Comparison of ENCODE assay signal across 8 cellular contexts in the genomic region with DNA sequence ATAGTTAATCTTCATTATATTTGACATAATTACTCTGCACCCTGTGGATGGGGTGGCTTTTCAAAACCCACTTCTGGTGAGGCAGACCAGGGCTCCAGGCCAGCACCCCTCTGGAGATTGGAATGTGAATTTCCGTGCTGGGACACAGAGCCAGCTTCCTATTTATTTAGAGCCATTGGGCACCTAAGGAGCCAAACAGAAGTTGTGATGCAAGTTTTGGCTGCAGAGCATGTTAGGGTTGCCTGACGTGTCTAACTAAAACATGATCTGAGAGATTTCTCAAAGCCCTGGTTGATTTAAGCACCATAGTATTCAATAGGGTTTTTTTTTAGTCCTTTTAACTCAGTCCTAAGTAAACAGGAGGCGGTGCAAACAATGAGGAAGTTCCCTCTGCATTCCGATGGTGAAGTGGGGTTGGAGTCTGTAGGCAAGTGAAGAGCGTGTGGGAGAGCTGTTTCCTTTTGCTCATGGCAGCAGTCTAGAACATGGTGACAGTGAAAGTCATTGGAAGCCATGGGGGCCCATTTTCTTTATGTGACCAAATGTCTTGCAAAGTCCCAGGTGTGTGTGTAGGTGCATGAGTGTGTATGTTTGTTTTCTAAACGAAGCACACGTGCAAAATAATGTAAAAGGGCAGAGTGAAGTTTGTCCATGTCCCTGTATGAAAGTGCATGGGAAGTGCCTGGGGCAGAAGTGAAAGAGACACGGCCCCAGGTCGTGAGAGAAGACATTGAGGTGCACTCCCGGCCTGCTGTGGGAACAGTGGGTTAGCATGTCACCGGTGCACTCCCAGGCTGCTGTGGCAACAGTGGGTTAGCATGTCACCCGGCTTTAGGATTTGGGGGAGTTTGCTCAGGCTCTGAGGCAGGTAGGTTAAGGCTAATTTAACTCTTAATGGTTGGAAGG.
DNase-seq lines count a peak whose midpoint lies in the region; ATAC-seq and TF ChIP-seq lines count a peak whose summit lies in the region.

No MANE protein-coding gene starts in this region.

- H3K27ac ChIP-seq in PC-3 (ENCODE audit: low read length), result peak overlapping the region; percentile 76

- POLR2A ChIA-PET in PC-3 (lab: Charles Lee; ENCODE audit: unreplicated experiment), result interaction anchor here (0.6 to 0.7 kb wide), 3 partner anchors 18 to 324 kb away, joined by 3 read pairs; no protein-coding TSS in a partner anchor

- H3K4me1 ChIP-seq in PC-3 (ENCODE audit: insufficient read depth, low read length), result peaks cover 32% of the 10 kb centered on the region

- TF ChIP-seq CTCF in PC-3 (conservative IDR thresholded peaks at IDR 0.05; ENCODE audit: low read depth, low read length), result no peak

- peak; percentile 59 for ATAC-seq in HG02588 (IDR thresholded peaks at IDR 0.05; ENCODE audit: unreplicated experiment)
- ATAC-seq in PC-3, result peak; percentile 89

- no peaks in the 10 kb centered on the region for H3K9me2 ChIP-seq in PC-3 (replicated peaks; ENCODE audit: low read length)

- H3F3A ChIP-seq in PC-3 (ENCODE audit: low read length, unreplicated experiment), result no peaks in the 10 kb centered on the region

- peak; percentile 8 for DNase-seq in ELR (ENCODE audit: low read depth)
- DNase-seq in PC-3, result peak; percentile 96
- DNase-seq in T47D (ENCODE audit: low read depth in 1 of 2, low spot score in 1 of 2), result peak; percentile 76 to 99
- DNase-seq in left kidney (ENCODE audit: low read depth, low spot score), result peak; percentile 40
- peak; percentile 67 for DNase-seq in stromal cell of bone marrow (ENCODE audit: low read depth)
- no peak for DNase-seq in NCI-H345 treated with DMSO at 0.1 percent for 48 hours (lab: John Stamatoyannopoulos, UW; ENCODE audit: unreplicated experiment)
- DNase-seq in HUDEP-2 (lab: John Stamatoyannopoulos, UW; ENCODE audit: unreplicated experiment in 76 of 76), result no peak

- H4K20me1 ChIP-seq in PC-3 (ENCODE audit: low read length), result no peaks in the 10 kb centered on the region

- in situ Hi-C loops in T47D (cut with HindIII; ENCODE audit: low pct_unique_long_range_greater_than_20kb, low sequenced_read_pairs), result no loop called here

- peak overlapping the region; percentile 79 for H3K4me2 ChIP-seq in PC-3 (ENCODE audit: low read length)

- CTCF ChIA-PET in PC-3 (lab: Charles Lee), result interaction anchor here (0.7 kb wide), 1 partner anchor 22 kb away, joined by 5 read pairs; no protein-coding TSS in a partner anchor

- H2AFZ ChIP-seq in PC-3 (ENCODE audit: low read length), result peak overlapping the region; percentile 44

- no peaks in the 10 kb centered on the region for H3K9me3 ChIP-seq in PC-3 (ENCODE audit: low read length)

- BruUV-seq in PC-3 (replicated peaks; lab: Mats Ljungman, UMichigan), result TSS peak; percentile 26

- intact Hi-C loops in PC-3 (cut with micrococcal nuclease), result loop anchor here (1.0 to 5.0 kb wide), 3 partner anchors 51 to 142 kb away; no protein-coding TSS in a partner anchor

- no peaks in the 10 kb centered on the region for H3K36me3 ChIP-seq in PC-3 (ENCODE audit: low read depth, low read length)

- no peaks in the 10 kb centered on the region for H3K79me2 ChIP-seq in PC-3 (ENCODE audit: low read length)

- no peaks in the 10 kb centered on the region for H3K27me3 ChIP-seq in PC-3 (ENCODE audit: low read length)

- peak overlapping the region; percentile 48 for H3K4me3 ChIP-seq in PC-3 (ENCODE audit: low read length)

- peak overlapping the region; percentile 38 for H3K9ac ChIP-seq in PC-3 (ENCODE audit: low read length)

Comparison
In these comparisons a context has a peak if more than half of its experiments do, and no peak if none do; other contexts are left out.
1. DNase-seq: peak in ELR (single experiment), PC-3 (single experiment), T47D (2 of 2), left kidney (single experiment) and stromal cell of bone marrow (single experiment); none in NCI-H345 treated with DMSO at 0.1 percent for 48 hours (single experiment) and HUDEP-2 (0 of 76).